15 cellular contexts compared by ENCODE assay signal in the genomic region with DNA sequence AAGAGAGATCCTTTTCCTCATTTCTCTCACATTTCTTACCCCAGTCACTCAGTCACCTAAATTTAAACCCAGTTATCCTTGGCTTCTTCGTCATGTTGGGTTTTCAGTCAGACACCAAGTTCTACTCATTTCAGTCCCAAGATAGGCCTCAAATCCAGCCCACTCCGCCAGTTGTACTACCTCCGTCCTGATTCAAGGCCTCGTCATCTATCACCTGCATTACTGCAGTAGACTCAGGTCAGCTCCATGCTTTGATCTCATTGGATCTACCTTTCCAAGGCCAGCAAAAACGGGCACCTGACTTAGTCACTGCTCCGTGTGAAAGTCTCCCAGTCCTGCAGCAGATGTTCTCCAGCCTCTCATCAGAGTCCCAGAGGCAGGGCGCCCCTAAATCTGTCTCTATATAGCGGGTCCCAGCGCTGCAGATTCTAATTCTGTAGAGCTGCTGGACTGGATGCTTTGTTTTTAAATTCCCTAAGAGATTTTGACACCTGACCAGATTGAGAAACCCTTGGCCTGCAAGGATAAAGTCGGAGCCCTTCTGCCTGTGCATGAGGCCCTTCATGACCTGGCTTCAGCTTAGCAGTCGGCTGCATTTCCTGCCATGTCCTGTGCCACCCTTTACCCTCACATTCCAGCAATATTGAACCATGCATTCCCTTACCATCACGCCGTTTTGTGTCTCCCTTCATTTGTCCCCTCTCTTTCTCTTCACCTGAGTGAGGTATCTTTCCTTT. TPM values are rescaled to one million over a fixed set of nuclear protein-coding genes. Genes with fewer than 3 reads are reported as not detected.
A peak's percentile ranks its signal among the peaks of the same experiment; 100 is the strongest.
DNase-seq lines count a peak whose midpoint lies in the region; ATAC-seq, FAIRE-seq and TF ChIP-seq lines count a peak whose summit lies in the region.
"Had no signal": no experiment of that assay in that cellular context is flagged by ENCODE, and none has a peak within 500 bp of the region (broad histone marks: within the 10 kb centered on the region; RNA-seq: fewer than 3 reads in every experiment).

No MANE protein-coding gene starts in this region.

- H4K20me1 ChIP-seq in H9 (ENCODE audit: control insufficient read depth, insufficient read depth, insufficient read length) (no peaks in the 10 kb centered on the region), astrocyte (ENCODE audit: insufficient read depth, low read length) (peaks cover 67% of the 10 kb centered on the region), PC-9 (ENCODE audit: insufficient read depth) (peaks cover 46% of the 10 kb centered on the region)

- H3K27me3 Mint-ChIP-seq in activated naive CD4-positive, alpha-beta T cell treated with anti-CD3 and anti-CD28 coated beads, Interleukin-2, amount 50 U/mL, for 24 hours: no peaks in the 10 kb centered on the region
- H3K27me3 Mint-ChIP-seq in H9 (ENCODE audit: low read depth): no peaks in the 10 kb centered on the region
- H3K27me3 Mint-ChIP-seq in astrocyte (ENCODE audit: low read depth, unreplicated experiment): no peaks in the 10 kb centered on the region

- no peak overlapping the region for H3K23ac ChIP-seq in H9 (ENCODE audit: insufficient read length, low read depth, low read length)

- H3K4me1 ChIP-seq in H9 (ENCODE audit: insufficient read depth, low read length) (no peaks in the 10 kb centered on the region), astrocyte (ENCODE audit: insufficient read depth, low read length) (no peaks in the 10 kb centered on the region), pancreas (peaks cover 24 to 36% (median 32%) of the 10 kb centered on the region in 3 donors), PC-9 (replicated peaks; ENCODE audit: insufficient read depth) (no peaks in the 10 kb centered on the region)
- H3K4me1 ChIP-seq: colonic mucosa had no signal

- no peaks in the 10 kb centered on the region for H3K27me3 ChIP-seq in H9 (ENCODE audit: insufficient read depth, low read length)
- no peaks in the 10 kb centered on the region for H3K27me3 ChIP-seq in astrocyte (ENCODE audit: insufficient read depth, low read length)
- H3K27me3 ChIP-seq in pancreas: no peaks in the 10 kb centered on the region
- H3K27me3 ChIP-seq in PC-9 (ENCODE audit: insufficient read depth, low read depth): no peaks in the 10 kb centered on the region
- H3K27me3 ChIP-seq: colonic mucosa, thyroid gland had no signal

- intact Hi-C loops in pancreas (cut with DNase I) (no loop called here), PC-9 (cut with micrococcal nuclease; ENCODE audit: unreplicated experiment) (no loop called here)

- CTCF ChIA-PET in PC-9 (lab: Charles Lee): no interaction called here

- H3K4ac ChIP-seq in H9 (ENCODE audit: low read depth, low read length): no peak overlapping the region

- H3F3A ChIP-seq in PC-9 (ENCODE audit: insufficient read depth, low read depth): peaks cover 4% of the 10 kb centered on the region; the same call in 1 of the 2 replicates

- H2BK120ac ChIP-seq in H9 (ENCODE audit: low read depth, low read length, poor library complexity, severe bottlenecking): no peak overlapping the region

- no peaks in the 10 kb centered on the region for H3K9me3 ChIP-seq in H9 (ENCODE audit: control insufficient read depth, low read depth, low read length)
- no peaks in the 10 kb centered on the region for H3K9me3 ChIP-seq in astrocyte (ENCODE audit: insufficient read depth, low read depth, low read length)
- H3K9me3 ChIP-seq in pancreas: no peaks in the 10 kb centered on the region
- no peaks in the 10 kb centered on the region for H3K9me3 ChIP-seq in PC-9 (ENCODE audit: insufficient read depth, low read depth)
- H3K9me3 ChIP-seq: colonic mucosa, thyroid gland had no signal

- H2BK12ac ChIP-seq in H9 (ENCODE audit: insufficient read length, low read depth, low read length): no peak overlapping the region

- H3K4me2 ChIP-seq in H9 (ENCODE audit: insufficient read depth, insufficient read length, low read length): no peak overlapping the region
- no peak overlapping the region for H3K4me2 ChIP-seq in astrocyte (ENCODE audit: low read length)
- H3K4me2 ChIP-seq in PC-9: no peak overlapping the region

- peak overlapping the region; percentile 15 for H3K4me3 Mint-ChIP-seq in activated naive CD4-positive, alpha-beta T cell treated with anti-CD3 and anti-CD28 coated beads, Interleukin-2, amount 50 U/mL, for 24 hours
- H3K4me3 Mint-ChIP-seq in H9: no peak overlapping the region
- H3K4me3 Mint-ChIP-seq in astrocyte (ENCODE audit: unreplicated experiment): no peak overlapping the region

- DNase-seq in activated naive CD4-positive, alpha-beta T cell (lab: John Stamatoyannopoulos, UW): no peak
- DNase-seq in H9 (no peak), astrocyte (ENCODE audit: low read depth) (no peak), pancreas (peak in 3 of 6 donors; percentile 42 to 48 (median 44)), omental fat pad (ENCODE audit: low spot score) (no peak), PC-9 (no peak), AG08396 (ENCODE audit: low spot score) (no peak)
- DNase-seq: activated CD8-positive, alpha-beta memory T cell treated with anti-CD3 and anti-CD28 coated beads, Interleukin-2, amount 50 U/mL, for 4 hours; anterior cingulate cortex; colonic mucosa; GOT3; NCI-H1436; thyroid gland had no signal

- ATAC-seq in pancreas: peak; percentile 66 to 86 (median 82)
- ATAC-seq in omental fat pad (ENCODE audit: low FRiP score): no peak

- no peak overlapping the region for H2BK15ac ChIP-seq in H9 (ENCODE audit: low read depth, low read length)

- no peak overlapping the region for H4K8ac ChIP-seq in H9 (replicated peaks; ENCODE audit: insufficient read length, low read depth, low read length)

- no peak overlapping the region for H2BK5ac ChIP-seq in H9 (ENCODE audit: insufficient read length, low read length)

- no CpG with 5 or more reads among the region's 13 CpGs for WGBS in H9 (ENCODE audit: extremely low coverage, insufficient read length, low lambda C conversion rate)
- WGBS in pancreas, 2 donors: 49 to 72% methylated on average over 13 of the region's 13 CpGs

- H3K9me2 ChIP-seq in PC-9 (ENCODE audit: insufficient read depth): no peaks in the 10 kb centered on the region

- H4K5ac ChIP-seq in H9 (ENCODE audit: insufficient read length, low read depth, low read length): no peak overlapping the region

- no peaks in the 10 kb centered on the region for H3K23me2 ChIP-seq in H9 (ENCODE audit: insufficient read length, low read depth, low read length, poor library complexity, severe bottlenecking)

- no peak overlapping the region for H4K91ac ChIP-seq in H9 (ENCODE audit: insufficient read length, low read depth, low read length)

- H3K36me3 Mint-ChIP-seq in activated naive CD4-positive, alpha-beta T cell treated with anti-CD3 and anti-CD28 coated beads, Interleukin-2, amount 50 U/mL, for 24 hours: peaks cover 2% of the 10 kb centered on the region
- H3K36me3 Mint-ChIP-seq in H9 (ENCODE audit: insufficient read depth in 1 of 3, low read depth in 3 of 3): peaks cover 4 to 32% (median 14%) of the 10 kb centered on the region in 3 experiments; a peak in 6 of 7 replicates
- H3K36me3 Mint-ChIP-seq in astrocyte (ENCODE audit: low read depth, unreplicated experiment): peaks cover 7% of the 10 kb centered on the region

- peaks cover 1% of the 10 kb centered on the region for H3K36me3 ChIP-seq in astrocyte (ENCODE audit: insufficient read depth, low read length)
- H3K36me3 ChIP-seq in pancreas: peaks cover 0 to 10% (median 0%) of the 10 kb centered on the region in 3 donors
- H3K36me3 ChIP-seq in PC-9 (ENCODE audit: low read depth): peaks cover 4% of the 10 kb centered on the region; the same call in 1 of the 2 replicates
- H3K36me3 ChIP-seq: colonic mucosa had no signal

- peak; percentile 5 for FAIRE-seq in astrocyte (lab: Jason Lieb, UNC)
- no peak for FAIRE-seq in pancreas (lab: Jason Lieb, UNC)
- FAIRE-seq: G401.6 had no signal

- no peak overlapping the region for H3K56ac ChIP-seq in H9 (ENCODE audit: insufficient read length, low read depth, low read length)

- POLR2A ChIA-PET in PC-9 (lab: Charles Lee; ENCODE audit: unreplicated experiment): no interaction called here

- no peaks in the 10 kb centered on the region for H3K9me3 Mint-ChIP-seq in activated naive CD4-positive, alpha-beta T cell treated with anti-CD3 and anti-CD28 coated beads, Interleukin-2, amount 50 U/mL, for 24 hours
- no peaks in the 10 kb centered on the region for H3K9me3 Mint-ChIP-seq in H9
- peaks cover 2% of the 10 kb centered on the region for H3K9me3 Mint-ChIP-seq in astrocyte (ENCODE audit: unreplicated experiment)

- no peak overlapping the region for H3T11ph ChIP-seq in H9 (ENCODE audit: low read length)

- no peak overlapping the region for H2AFZ ChIP-seq in H9 (ENCODE audit: low read length)
- no peak overlapping the region for H2AFZ ChIP-seq in astrocyte (ENCODE audit: low read depth, low read length)
- no peak overlapping the region for H2AFZ ChIP-seq in PC-9

- H3K27ac Mint-ChIP-seq in activated naive CD4-positive, alpha-beta T cell treated with anti-CD3 and anti-CD28 coated beads, Interleukin-2, amount 50 U/mL, for 24 hours: peak overlapping the region; percentile 72
- H3K27ac Mint-ChIP-seq in H9 (peak overlapping the region in 2 of 3 experiments; percentile 26 to 51; a peak in 5 of 7 replicates), astrocyte (ENCODE audit: unreplicated experiment) (peak overlapping the region; percentile 84)

- no peak for TF ChIP-seq CTCF in H9 (conservative IDR thresholded peaks at IDR 0.05)
- no peak for TF ChIP-seq CTCF in astrocyte (IDR thresholded peaks at IDR 0.05; ENCODE audit: insufficient read depth, low read depth, low read length)
- TF ChIP-seq CTCF in pancreas (IDR thresholded peaks at IDR 0.05): no peak
- TF ChIP-seq CTCF in omental fat pad (IDR thresholded peaks at IDR 0.05): no peak
- TF ChIP-seq CTCF in PC-9 (conservative IDR thresholded peaks at IDR 0.05): no peak

- H3K79me1 ChIP-seq in H9 (ENCODE audit: insufficient read depth, low read depth, low read length, poor library complexity, severe bottlenecking): no peaks in the 10 kb centered on the region

- no peak overlapping the region for H3K14ac ChIP-seq in H9 (ENCODE audit: insufficient read depth, low read length)

- no peak overlapping the region for H2AK5ac ChIP-seq in H9 (ENCODE audit: insufficient read length, low read length)

- peaks cover 3% of the 10 kb centered on the region; the same call in 1 of the 2 replicates for H3K79me2 ChIP-seq in H9 (ENCODE audit: insufficient read depth, low read length)
- peaks cover 75% of the 10 kb centered on the region for H3K79me2 ChIP-seq in astrocyte (ENCODE audit: insufficient read depth, low read length)
- peaks cover 44% of the 10 kb centered on the region for H3K79me2 ChIP-seq in PC-9 (ENCODE audit: low read depth)

- no TSS peak for BruUV-seq in PC-9 (replicated peaks; lab: Mats Ljungman, UMichigan)

- H3K4me3 ChIP-seq in astrocyte (ENCODE audit: insufficient read depth, low read depth, low read length) (no peak overlapping the region), pancreas (no peak overlapping the region), PC-9 (no peak overlapping the region)
- H3K4me3 ChIP-seq: colonic mucosa, thyroid gland had no signal

- no peak overlapping the region for H3K18ac ChIP-seq in H9 (ENCODE audit: insufficient read length, low read depth, low read length)

- H2BK20ac ChIP-seq in H9 (ENCODE audit: low read depth, low read length, poor library complexity, severe bottlenecking): no peak overlapping the region

- peaks cover 53% of the 10 kb centered on the region for H3K4me1 Mint-ChIP-seq in activated naive CD4-positive, alpha-beta T cell treated with anti-CD3 and anti-CD28 coated beads, Interleukin-2, amount 50 U/mL, for 24 hours
- peaks cover 17 to 22% of the 10 kb centered on the region in 2 experiments for H3K4me1 Mint-ChIP-seq in H9
- peaks cover 21% of the 10 kb centered on the region for H3K4me1 Mint-ChIP-seq in astrocyte (ENCODE audit: low read depth, unreplicated experiment)

- no peak overlapping the region for H3K9ac ChIP-seq in H9 (ENCODE audit: extremely low read depth, insufficient read length, low read length)
- H3K9ac ChIP-seq in astrocyte (ENCODE audit: low read length): no peak overlapping the region

- H3K27ac ChIP-seq in H9 (ENCODE audit: insufficient read length, low read depth, low read length) (no peak overlapping the region), astrocyte (ENCODE audit: low read depth, low read length) (no peak overlapping the region), pancreas (peak overlapping the region in 2 of 4 donors; percentile 23 to 30), PC-9 (no peak overlapping the region)
- H3K27ac ChIP-seq: colonic mucosa, thyroid gland had no signal

RNA-seq across cellular contexts. Expression of gene ZFX, which starts 53.7 kb away (rescaled TPM):
- total RNA-seq in H9 (2021): 66.8 and 70.8 TPM in 2 replicates
- 35.7 and 40.9 TPM in 2 replicates for total RNA-seq in astrocyte
- 10 to 100 TPM; 19.0 to 40.3 (median 26.4) TPM for total RNA-seq in pancreas
- polyA plus RNA-seq in pancreas: 1 to 10 TPM; 4.4 to 8.8 TPM
- 10 to 100 TPM; 40.4 to 78.2 (median 44.9) TPM for total RNA-seq in omental fat pad
- total RNA-seq in PC-9 (2021): 39.1 and 39.6 TPM in 2 replicates
